In the genomic region with DNA sequence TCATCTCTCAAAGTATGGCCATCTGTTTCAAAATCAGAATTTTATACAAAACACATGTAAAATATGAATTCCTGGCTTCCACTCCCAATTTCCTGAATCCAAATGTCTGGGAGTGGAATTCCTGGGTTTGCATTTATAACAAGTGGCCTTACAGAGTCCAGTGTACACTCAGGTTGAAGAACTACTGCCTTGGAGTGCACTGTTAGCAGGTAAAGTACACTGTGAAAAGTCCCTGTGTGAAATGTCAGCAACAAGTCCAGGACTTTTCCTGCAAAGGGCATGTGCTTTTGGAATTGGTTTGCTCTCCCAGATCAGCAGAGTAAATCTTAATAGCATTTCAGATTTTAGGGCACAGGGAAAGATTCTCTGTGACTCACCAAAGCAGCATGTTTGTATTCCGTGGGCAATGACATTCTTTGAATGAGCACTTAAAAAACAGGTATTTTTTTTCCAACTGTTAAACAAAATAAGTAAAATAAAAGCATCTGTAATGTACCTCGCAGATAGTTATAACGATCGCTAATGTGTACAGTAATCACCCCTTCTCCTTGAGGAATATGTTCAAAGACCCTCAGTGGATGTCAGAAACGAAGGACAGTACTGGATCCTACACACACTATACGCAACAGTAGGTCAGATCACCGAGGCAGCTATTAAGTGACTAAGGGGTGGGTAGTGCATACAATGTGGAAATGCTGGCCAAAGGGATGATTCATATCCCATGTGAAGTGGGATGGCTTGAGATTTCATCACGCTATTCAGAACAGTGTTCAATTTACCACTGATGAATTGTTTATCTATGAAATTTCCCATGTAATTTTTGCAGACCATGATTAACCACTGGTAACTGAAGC, we compare ENCODE assay signal across 12 cellular contexts. TPM values are rescaled to one million over a fixed set of nuclear protein-coding genes. Genes with fewer than 3 reads are reported as not detected.
A peak's percentile ranks its signal among the peaks of the same experiment; 100 is the strongest.
DNase-seq lines count a peak whose midpoint lies in the region; ATAC-seq, FAIRE-seq and TF ChIP-seq lines count a peak whose summit lies in the region.
"Had no signal": no experiment of that assay in that cellular context is flagged by ENCODE, and none has a peak within 500 bp of the region (broad histone marks: within the 10 kb centered on the region; RNA-seq: fewer than 3 reads in every experiment).

No MANE protein-coding gene starts in this region.

- no peak overlapping the region for H2BK12ac ChIP-seq in neuronal stem cell (ENCODE audit: low read length)

- H3K27me3 ChIP-seq in neuronal stem cell (ENCODE audit: control insufficient read depth in 3 of 3, insufficient read depth in 3 of 3, low read depth in 1 of 3, low read length in 3 of 3): no peaks in the 10 kb centered on the region
- H3K27me3 ChIP-seq: cardiac muscle cell had no signal

- no peak overlapping the region for H3K18ac ChIP-seq in neuronal stem cell (ENCODE audit: low read length)

- no peak for TF ChIP-seq POLR2A in A549 (IDR thresholded peaks at IDR 0.05; ENCODE audit: low read length)

- TF ChIP-seq EP300 in A549 (IDR thresholded peaks at IDR 0.05): peak; percentile 70 to 86; a peak in 3 of 5 replicates

- no peaks in the 10 kb centered on the region for H3K79me1 ChIP-seq in neuronal stem cell (ENCODE audit: low read depth, low read length)

- no peak overlapping the region for H3K23ac ChIP-seq in neuronal stem cell (ENCODE audit: low read depth, low read length, poor library complexity)

- H3K4me1 ChIP-seq in A549 (peaks cover 46% of the 10 kb centered on the region), neuronal stem cell (ENCODE audit: control insufficient read depth in 2 of 2, insufficient read depth in 1 of 2, low read depth in 1 of 2, low read length in 2 of 2) (no peaks in the 10 kb centered on the region)

- H4K8ac ChIP-seq in neuronal stem cell (ENCODE audit: low read depth, low read length): no peak overlapping the region

- H2BK5ac ChIP-seq in neuronal stem cell (ENCODE audit: low read length): no peak overlapping the region

- under 1% methylated on average over 8 of the region's 8 CpGs for WGBS in A549 (ENCODE audit: missing lambda C conversion rate)
- WGBS in neuronal stem cell (ENCODE audit: extremely low coverage in 2 of 2, insufficient read length in 2 of 2, insufficient replicate concordance in 1 of 2), 2 donors: no CpG with 5 or more reads among the region's 8 CpGs

- no peak overlapping the region for H3K9ac ChIP-seq in neuronal stem cell (ENCODE audit: low read depth, low read length, poor library complexity)

- no peak overlapping the region for H2AFZ ChIP-seq in neuronal stem cell (ENCODE audit: low read length)

- no peak for TF ChIP-seq CTCF in A549 (IDR thresholded peaks at IDR 0.05)

- H3K9me3 ChIP-seq in A549 (no peaks in the 10 kb centered on the region), neuronal stem cell (replicated peaks in 1 of 2; ENCODE audit: control insufficient read depth in 2 of 2, insufficient read depth in 1 of 2, low read depth in 1 of 2, low read length in 2 of 2) (no peaks in the 10 kb centered on the region)

- no peak overlapping the region for H4K91ac ChIP-seq in neuronal stem cell (ENCODE audit: low read depth, low read length, poor library complexity)

- no peak overlapping the region for H3K4ac ChIP-seq in neuronal stem cell (ENCODE audit: low read length)

- FAIRE-seq in A549 (lab: Jason Lieb, UNC): peak; percentile 84

- H2BK15ac ChIP-seq in neuronal stem cell (ENCODE audit: low read length): no peak overlapping the region

- no peak overlapping the region for H2BK120ac ChIP-seq in neuronal stem cell (ENCODE audit: low read depth, low read length)

- H3K36me3 ChIP-seq in neuronal stem cell (replicated peaks in 1 of 2; ENCODE audit: control insufficient read depth in 2 of 2, insufficient read depth in 2 of 2, low read length in 2 of 2): no peaks in the 10 kb centered on the region
- H3K36me3 ChIP-seq: cardiac muscle cell had no signal

- CTCF ChIA-PET in A549 (lab: Yijun Ruan, JAX): interaction anchor here (0.9 to 1.7 kb wide), 5 partner anchors 39 to 424 kb away, joined by 3 to 5 read pairs (median 3); a partner anchor contains a TSS

- POLR2A ChIA-PET in A549 (lab: Yijun Ruan, JAX): interaction anchor here (0.9 to 1.5 kb wide), 6 partner anchors 38 to 128 kb away, joined by 3 to 9 read pairs (median 5); a partner anchor contains a TSS

- H3K4me2 ChIP-seq in A549: peak overlapping the region; percentile 70
- no peak overlapping the region for H3K4me2 ChIP-seq in neuronal stem cell (ENCODE audit: insufficient read depth, low read length, poor library complexity, severe bottlenecking)

- DNase-seq in A549 (ENCODE audit: low read depth in 1 of 2, low spot score in 1 of 2) (peak; percentile 65 to 88), HK-2 (ENCODE audit: unreplicated experiment) (peak; percentile 58), T1000 (lab: John Stamatoyannopoulos, UW) (peak; percentile 46), glomerular endothelial cell (ENCODE audit: extremely low read depth, low read depth, low spot score) (peak; percentile 64), neuronal stem cell (ENCODE audit: low spot score) (no peak), NCI-H524 treated with DMSO at 0.1 percent for 48 hours (lab: John Stamatoyannopoulos, UW) (no peak)
- no peak for DNase-seq in activated naive CD4-positive, alpha-beta T cell treated with Interleukin-2 at 50 U/mL for 16 hours
- DNase-seq: NCI-H2171 had no signal

- ATAC-seq in A549 (peak; percentile 96 to 99), HG03565 (IDR thresholded peaks at IDR 0.05; ENCODE audit: unreplicated experiment) (no peak)
- ATAC-seq: activated CD4-positive, CD25-positive, alpha-beta regulatory T cell treated with anti-CD3 and anti-CD28 coated beads, Interleukin-2, amount 50 U/mL, for 24 hours had no signal

- peak in 1 of 2 experiments; percentile 1; a peak in 1 of 5 replicates for TF ChIP-seq RAD21 in A549 (conservative IDR thresholded peaks at IDR 0.05 in 1 of 2, IDR thresholded peaks at IDR 0.05 in 1 of 2)

- H3K4me3 ChIP-seq in A549 (0 out of 3 replicates have a peak overlapping the region, but pooled peaks have one; percentile 13), neuronal stem cell (ENCODE audit: low read length in 2 of 2) (no peak overlapping the region)
- H3K4me3 ChIP-seq: cardiac muscle cell had no signal

- peak overlapping the region; percentile 82 to 96 for H3K27ac ChIP-seq in A549
- H3K27ac ChIP-seq in neuronal stem cell (replicated peaks; ENCODE audit: low read length): no peak overlapping the region
- H3K27ac ChIP-seq: C4-2B, cardiac muscle cell had no signal

- H3K14ac ChIP-seq in neuronal stem cell (ENCODE audit: low read length): no peak overlapping the region

- no peak overlapping the region for H2AK5ac ChIP-seq in neuronal stem cell (ENCODE audit: low read depth, low read length)

TF ChIP-seq in A549, 52 proteins besides CTCF, POLR2A, EP300 and RAD21 (continues in another document):
- TF ChIP-seq, protein P1, sequence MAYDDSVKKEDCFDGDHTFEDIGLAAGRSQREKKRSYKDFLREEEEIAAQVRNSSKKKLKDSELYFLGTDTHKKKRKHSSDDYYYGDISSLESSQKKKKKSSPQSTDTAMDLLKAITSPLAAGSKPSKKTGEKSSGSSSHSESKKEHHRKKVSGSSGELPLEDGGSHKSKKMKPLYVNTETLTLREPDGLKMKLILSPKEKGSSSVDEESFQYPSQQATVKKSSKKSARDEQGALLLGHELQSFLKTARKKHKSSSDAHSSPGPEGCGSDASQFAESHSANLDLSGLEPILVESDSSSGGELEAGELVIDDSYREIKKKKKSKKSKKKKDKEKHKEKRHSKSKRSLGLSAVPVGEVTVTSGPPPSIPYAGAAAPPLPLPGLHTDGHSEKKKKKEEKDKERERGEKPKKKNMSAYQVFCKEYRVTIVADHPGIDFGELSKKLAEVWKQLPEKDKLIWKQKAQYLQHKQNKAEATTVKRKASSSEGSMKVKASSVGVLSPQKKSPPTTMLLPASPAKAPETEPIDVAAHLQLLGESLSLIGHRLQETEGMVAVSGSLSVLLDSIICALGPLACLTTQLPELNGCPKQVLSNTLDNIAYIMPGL (CRISPR knock-in tag; IDR thresholded peaks at IDR 0.05; ENCODE audit: borderline replicate concordance): no peak
- no peak for TF ChIP-seq ZSCAN20 (CRISPR knock-in tag; IDR thresholded peaks at IDR 0.05)
- TF ChIP-seq CHD4 (IDR thresholded peaks at IDR 0.05; ENCODE audit: borderline replicate concordance): no peak
- no peak for TF ChIP-seq CBX8 (IDR thresholded peaks at IDR 0.05)
- TF ChIP-seq, protein P2, sequence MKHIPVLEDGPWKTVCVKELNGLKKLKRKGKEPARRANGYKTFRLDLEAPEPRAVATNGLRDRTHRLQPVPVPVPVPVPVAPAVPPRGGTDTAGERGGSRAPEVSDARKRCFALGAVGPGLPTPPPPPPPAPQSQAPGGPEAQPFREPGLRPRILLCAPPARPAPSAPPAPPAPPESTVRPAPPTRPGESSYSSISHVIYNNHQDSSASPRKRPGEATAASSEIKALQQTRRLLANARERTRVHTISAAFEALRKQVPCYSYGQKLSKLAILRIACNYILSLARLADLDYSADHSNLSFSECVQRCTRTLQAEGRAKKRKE (CRISPR knock-in tag; IDR thresholded peaks at IDR 0.05; ENCODE audit: low read depth): no peak
- peak; percentile 80 to 89 for TF ChIP-seq CEBPB (IDR thresholded peaks at IDR 0.05)
- TF ChIP-seq, protein P3, sequence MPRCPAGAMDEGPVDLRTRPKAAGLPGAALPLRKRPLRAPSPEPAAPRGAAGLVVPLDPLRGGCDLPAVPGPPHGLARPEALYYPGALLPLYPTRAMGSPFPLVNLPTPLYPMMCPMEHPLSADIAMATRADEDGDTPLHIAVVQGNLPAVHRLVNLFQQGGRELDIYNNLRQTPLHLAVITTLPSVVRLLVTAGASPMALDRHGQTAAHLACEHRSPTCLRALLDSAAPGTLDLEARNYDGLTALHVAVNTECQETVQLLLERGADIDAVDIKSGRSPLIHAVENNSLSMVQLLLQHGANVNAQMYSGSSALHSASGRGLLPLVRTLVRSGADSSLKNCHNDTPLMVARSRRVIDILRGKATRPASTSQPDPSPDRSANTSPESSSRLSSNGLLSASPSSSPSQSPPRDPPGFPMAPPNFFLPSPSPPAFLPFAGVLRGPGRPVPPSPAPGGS (IDR thresholded peaks at IDR 0.05): no peak; the same call in 2 of the 3 replicates
- TF ChIP-seq MAZ (IDR thresholded peaks at IDR 0.05; ENCODE audit: borderline replicate concordance, low read depth, low read length): no peak

RNA-seq across cellular contexts. Expression of a gene that starts 1.9 kb away (rescaled TPM):
- polyA plus RNA-seq in A549 (2011; rRNA removed): 0.50 and 0.66 TPM in 2 replicates
- polyA plus RNA-seq in A549 (2012; cell fraction: cytosol; rRNA removed): 0.04 TPM in 2 replicates
- polyA plus RNA-seq in A549 (2012; cell fraction: nucleus; rRNA removed): not detected in 2 replicates
- polyA plus RNA-seq in A549 (2017; fragmentation: RNase III; extraction: RNeasy Plus Mini Kit Qiagen cat#74134 plus additional on column Dnase treatment): 0.16 to 0.29 TPM (median 0.21 TPM) in 3 replicates
- 0.10 and 0.70 TPM in 2 replicates for polyA minus RNA-seq in A549 (2011; rRNA and poly(A)+ RNA removed)
- total RNA-seq in glomerular endothelial cell: 0.06 and 2.5 TPM in 2 replicates
- not detected for polyA plus RNA-seq in neuronal stem cell (2013, experiment 1 of 2)
- not detected for polyA plus RNA-seq in neuronal stem cell (2013, experiment 2 of 2)
- polyA plus RNA-seq: cardiac muscle cell had no signal

Comparison
In these comparisons a context has a peak if more than half of its experiments do, and no peak if none do; other contexts are left out.
1. DNase-seq: peak in A549 (2 of 2), HK-2 (single experiment), T1000 (single experiment) and glomerular endothelial cell (single experiment); none in activated naive CD4-positive, alpha-beta T cell treated with Interleukin-2 at 50 U/mL for 16 hours (single experiment), neuronal stem cell (single experiment) and NCI-H524 treated with DMSO at 0.1 percent for 48 hours (single experiment).